Comparison of ENCODE assay signal across 30 cellular contexts in genomic region chr9:18747590-18747989, GRCh38.
DNase-seq lines count a peak whose midpoint lies in the region; ATAC-seq and TF ChIP-seq lines count a peak whose summit lies in the region.
"Had no signal": no experiment of that assay in that cellular context is flagged by ENCODE, and none has a peak within 500 bp of the region (broad histone marks: within the 10 kb centered on the region; RNA-seq: fewer than 3 reads in every experiment).

No MANE protein-coding gene starts in this region.

- H3K27me3 ChIP-seq in AG04450 (ENCODE audit: control insufficient read depth, insufficient read depth, low read length), result no peaks in the 10 kb centered on the region
- H3K27me3 ChIP-seq: BLaER1, brain microvascular endothelial cell, neutrophil, spleen, tibial artery had no signal

- no peak overlapping the region; the same call in 1 of the 2 replicates for H3K27ac Mint-ChIP-seq in HFFc6
- H3K27ac Mint-ChIP-seq: activated naive CD8-positive, alpha-beta T cell treated with anti-CD3 and anti-CD28 coated beads, Interleukin-2, amount 10 ng/mL, durations not matched to agents 7 days and 5 days; GM23338; immature natural killer cell had no signal

- H3K27me3 Mint-ChIP-seq in HFFc6 (ENCODE audit: insufficient read depth), result peaks cover 5% of the 10 kb centered on the region
- H3K27me3 Mint-ChIP-seq: activated naive CD8-positive, alpha-beta T cell treated with anti-CD3 and anti-CD28 coated beads, Interleukin-2, amount 10 ng/mL, durations not matched to agents 7 days and 5 days had no signal

- no peaks in the 10 kb centered on the region for H3K9me3 ChIP-seq in AG04450 (ENCODE audit: control insufficient read depth, insufficient read depth, low read length)
- H3K9me3 ChIP-seq: BLaER1, neutrophil, spleen, tibial artery had no signal

- POLR2A ChIA-PET in AG04450 (lab: Yijun Ruan, JAX), result interaction anchor here (1.0 to 1.7 kb wide), 3 partner anchors 9 to 384 kb away, joined by 3 to 11 read pairs (median 5); no protein-coding TSS in a partner anchor

- peaks cover 18% of the 10 kb centered on the region for H3K4me1 Mint-ChIP-seq in HFFc6 (ENCODE audit: low read depth)
- H3K4me1 Mint-ChIP-seq: activated naive CD8-positive, alpha-beta T cell treated with anti-CD3 and anti-CD28 coated beads, Interleukin-2, amount 10 ng/mL, durations not matched to agents 7 days and 5 days; GM23338; immature natural killer cell had no signal

- peak overlapping the region; percentile 42 for H3K27ac ChIP-seq in AG04450 (ENCODE audit: low read depth, low read length)
- H3K27ac ChIP-seq in caudate nucleus (ENCODE audit: low read depth, low read length), result peak overlapping the region; percentile 6
- H3K27ac ChIP-seq: BLaER1, brain microvascular endothelial cell, coronary artery, KMS-11, neutrophil, spleen, tibial artery, WERI-Rb-1 had no signal

- CTCF ChIA-PET in AG04450 (lab: Charles Lee), result interaction anchor here (0.9 to 1.5 kb wide), 5 partner anchors 9 to 493 kb away, joined by 3 to 5 read pairs (median 3); no protein-coding TSS in a partner anchor

- ATAC-seq in left lobe of liver (peak; percentile 98), HG02938 (IDR thresholded peaks at IDR 0.05; ENCODE audit: unreplicated experiment) (no peak), GM21619 (IDR thresholded peaks at IDR 0.05; ENCODE audit: unreplicated experiment) (no peak)
- ATAC-seq: GM23338, left ventricle myocardium superior, SK-N-SH treated with all-trans-retinoic acid at 6 μM for 48 hours had no signal

- H3K9me3 Mint-ChIP-seq in HFFc6, result no peaks in the 10 kb centered on the region
- H3K9me3 Mint-ChIP-seq: activated naive CD8-positive, alpha-beta T cell treated with anti-CD3 and anti-CD28 coated beads, Interleukin-2, amount 10 ng/mL, durations not matched to agents 7 days and 5 days; GM23338 had no signal

- TF ChIP-seq CTCF in AG04450 (IDR thresholded peaks at IDR 0.05; ENCODE audit: low read depth, low read length) (no peak), HFFc6 (IDR thresholded peaks at IDR 0.05) (no peak)

- no peak overlapping the region for H3K4me3 Mint-ChIP-seq in HFFc6
- H3K4me3 Mint-ChIP-seq: activated naive CD8-positive, alpha-beta T cell treated with anti-CD3 and anti-CD28 coated beads, Interleukin-2, amount 10 ng/mL, durations not matched to agents 7 days and 5 days; GM23338; immature natural killer cell had no signal

- H3K4me3 ChIP-seq in AG04450 (ENCODE audit: low read depth, low read length), result no peak overlapping the region
- H3K4me3 ChIP-seq: BLaER1, coronary artery, GM23338, spleen, tibial artery had no signal

- H3K36me3 Mint-ChIP-seq in HFFc6 (ENCODE audit: low read depth), result peaks cover 33% of the 10 kb centered on the region; the same call in 1 of the 2 replicates
- H3K36me3 Mint-ChIP-seq: activated naive CD8-positive, alpha-beta T cell treated with anti-CD3 and anti-CD28 coated beads, Interleukin-2, amount 10 ng/mL, durations not matched to agents 7 days and 5 days; immature natural killer cell had no signal

- no peak for DNase-seq in AG04450 (ENCODE audit: low read depth, low spot score)
- peak in 10 of 61 donors; percentile 1 to 51 (median 4) for DNase-seq in caudate nucleus (lab: John Stamatoyannopoulos, UW)
- peak; percentile 66 for DNase-seq in left lobe of liver (ENCODE audit: low spot score)
- DNase-seq in pons (ENCODE audit: low spot score), result peak; percentile 19
- no peak for DNase-seq in DMS79 (lab: John Stamatoyannopoulos, UW)
- no peak for DNase-seq in HFFc6
- DNase-seq: 8988T; activated CD4-positive, alpha-beta T cell treated with anti-CD3 and anti-CD28 coated beads, Interleukin-2, amount 50 U/mL, for 48 hours; activated effector memory CD4-positive, alpha-beta T cell treated with Interleukin-2 at 50 U/mL for 16 hours; activated naive CD8-positive, alpha-beta T cell treated with anti-CD3 and anti-CD28 coated beads, Interleukin-2, amount 10 ng/mL, durations not matched to agents 7 days and 5 days; brain microvascular endothelial cell; COR-L47; immature natural killer cell; left ventricle myocardium superior; NCI-H1694; NCI-H2171 treated with DMSO at 0.1 percent for 48 hours; NCI-H526; spleen; stimulated activated CD4-positive, alpha-beta T cell treated with anti-CD3 and anti-CD28 coated beads, Interleukin-4, amount 100 ng/mL, for 1 hour; stimulated activated naive CD4-positive, alpha-beta T cell treated with Interleukin-2 at 50 U/mL for 16 hours; tibial artery; WERI-Rb-1 had no signal

Comparison
In these comparisons a context has a peak if more than half of its experiments do, and no peak if none do; other contexts are left out.
1. DNase-seq: peak in left lobe of liver (single experiment) and pons (single experiment); none in AG04450 (single experiment), DMS79 (single experiment) and HFFc6 (single experiment).